24 cellular contexts compared by ENCODE assay signal in the genomic region with DNA sequence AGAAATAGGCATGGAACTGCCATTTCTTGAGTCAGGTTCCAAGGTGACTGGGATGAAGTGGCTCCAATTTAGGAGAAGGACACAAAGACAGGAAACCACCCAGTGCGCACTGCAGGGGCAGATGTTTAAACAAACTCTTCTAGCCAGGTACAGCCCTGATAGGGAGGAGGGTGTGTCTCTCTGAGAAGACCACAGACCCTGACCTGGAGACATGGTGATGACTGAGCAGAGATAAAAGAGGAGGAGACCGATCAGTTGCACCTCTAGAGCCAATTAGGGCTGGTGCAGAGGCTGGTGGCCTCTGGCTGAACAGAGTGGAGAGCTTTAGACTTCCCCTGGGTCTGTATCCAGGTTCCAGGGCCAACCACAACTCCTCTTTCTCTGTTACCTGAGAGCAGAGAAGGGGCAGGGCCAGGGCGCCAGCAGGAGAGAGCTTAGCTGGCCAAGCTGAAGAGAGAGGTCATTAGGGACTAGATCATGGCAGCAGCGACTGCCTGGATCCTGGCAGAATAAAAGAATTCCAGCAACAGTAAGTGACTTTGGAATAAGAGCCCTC.
"Had no signal": no experiment of that assay in that cellular context is flagged by ENCODE, and none has a peak within 500 bp of the region (broad histone marks: within the 10 kb centered on the region; RNA-seq: fewer than 3 reads in every experiment).

No MANE protein-coding gene starts in this region.

- DNase-seq: activated CD4-positive, alpha-beta T cell treated with anti-CD3 and anti-CD28 coated beads for 1 hour; activated CD4-positive, alpha-beta T cell treated with anti-CD3 and anti-CD28 coated beads, Interleukin-2, amount 50 U/mL, for 1 hour; activated CD8-positive, alpha-beta T cell treated with anti-CD3 and anti-CD28 coated beads, Interleukin-2, amount 10 ng/mL, durations not matched to agents 7 days and 5 days; activated naive CD4-positive, alpha-beta T cell; activated T-cell treated with anti-CD3 and anti-CD28 coated beads, Interleukin-2, amount 50 U/mL, for 24 hours; adrenal gland; effector memory CD4-positive, alpha-beta T cell; foreskin melanocyte; left lung; naive thymus-derived CD4-positive, alpha-beta T cell; ovary; stomach; transverse colon; uterus; WERI-Rb-1 had no signal

- H3K36me3 ChIP-seq: adrenal gland, left lung, neutrophil, ovary, prostate gland, right atrium auricular region, suprapubic skin, transverse colon, uterus, WERI-Rb-1 had no signal

- H3K27me3 Mint-ChIP-seq: activated naive CD8-positive, alpha-beta T cell; central memory CD8-positive, alpha-beta T cell had no signal

- H3K27me3 ChIP-seq: adrenal gland, left lung, neutrophil, ovary, right atrium auricular region, stomach, suprapubic skin, transverse colon, uterus had no signal

- H3K4me3 ChIP-seq: adrenal gland, left lung, lung, ovary, prostate gland, right atrium auricular region, stomach, suprapubic skin, transverse colon, uterus had no signal

- H3K27ac Mint-ChIP-seq: activated CD8-positive, alpha-beta T cell treated with anti-CD3 and anti-CD28 coated beads, Interleukin-2, amount 10 ng/mL, durations not matched to agents 7 days and 5 days; activated naive CD8-positive, alpha-beta T cell; activated T-cell treated with anti-CD3 and anti-CD28 coated beads, Interleukin-2, amount 50 U/mL, for 24 hours; activated T-helper 2 cell treated with anti-CD3 and anti-CD28 coated beads, Interferon-gamma antibody, Interleukin-2, Interleukin-4, amounts not matched to agents 10 μg/mL and 5 μg/mL and 100 μg/mL, durations not matched to agents 14 hours and 24 hours and 36 hours had no signal

- ATAC-seq: activated CD8-positive, alpha-beta T cell treated with anti-CD3 and anti-CD28 coated beads, Interleukin-2, amount 10 ng/mL, durations not matched to agents 7 days and 5 days; esophagus mucosa; left lung; naive thymus-derived CD4-positive, alpha-beta T cell had no signal

- H3K27ac ChIP-seq: adrenal gland, left lung, neutrophil, ovary, prostate gland, right atrium auricular region, stomach, suprapubic skin, transverse colon, uterus had no signal

- H3K4me3 Mint-ChIP-seq: activated CD8-positive, alpha-beta T cell treated with anti-CD3 and anti-CD28 coated beads, Interleukin-2, amount 10 ng/mL, durations not matched to agents 7 days and 5 days; activated naive CD8-positive, alpha-beta T cell; activated T-cell treated with anti-CD3 and anti-CD28 coated beads, Interleukin-2, amount 50 U/mL, for 24 hours; central memory CD8-positive, alpha-beta T cell; naive thymus-derived CD4-positive, alpha-beta T cell had no signal

- H3K9me3 Mint-ChIP-seq: activated T-cell treated with anti-CD3 and anti-CD28 coated beads, Interleukin-2, amount 50 U/mL, for 24 hours; activated T-helper 2 cell treated with anti-CD3 and anti-CD28 coated beads, Interferon-gamma antibody, Interleukin-2, Interleukin-4, amounts not matched to agents 10 μg/mL and 5 μg/mL and 100 μg/mL, durations not matched to agents 14 hours and 24 hours and 36 hours; central memory CD8-positive, alpha-beta T cell; naive thymus-derived CD4-positive, alpha-beta T cell had no signal

- H3K9me3 ChIP-seq: adrenal gland, left lung, neutrophil, ovary, prostate gland, right atrium auricular region, stomach, suprapubic skin, transverse colon, uterus had no signal

- H3K4me1 ChIP-seq: prostate gland, uterus had no signal

- H3K36me3 Mint-ChIP-seq: activated naive CD8-positive, alpha-beta T cell had no signal
